Comparison of ENCODE assay signal across 15 cellular contexts in the genomic region with DNA sequence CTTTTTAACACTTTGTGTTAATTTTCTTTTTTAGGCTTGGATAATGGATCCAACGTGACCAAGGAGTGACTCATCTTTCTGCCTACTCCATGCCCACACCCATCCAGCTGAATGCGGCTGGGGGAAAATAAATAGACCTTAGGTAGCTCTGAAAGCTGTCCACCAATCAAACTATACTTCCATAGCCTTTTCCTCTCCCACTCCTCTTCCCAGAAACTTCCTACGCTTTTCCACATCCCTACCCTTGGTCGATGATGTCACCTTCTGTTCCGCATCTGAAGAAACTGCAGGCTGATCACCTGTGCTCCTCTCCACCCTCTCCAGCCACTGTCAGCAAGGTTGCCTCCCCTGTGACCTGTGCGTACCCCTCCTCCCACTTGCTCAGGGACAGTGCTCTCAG.
A peak's percentile ranks its signal among the peaks of the same experiment; 100 is the strongest.
DNase-seq lines count a peak whose midpoint lies in the region; ATAC-seq, FAIRE-seq and TF ChIP-seq lines count a peak whose summit lies in the region.
"Had no signal": no experiment of that assay in that cellular context is flagged by ENCODE, and none has a peak within 500 bp of the region (broad histone marks: within the 10 kb centered on the region; RNA-seq: fewer than 3 reads in every experiment).

No MANE protein-coding gene starts in this region.

- H3K4me3 ChIP-seq in astrocyte (ENCODE audit: insufficient read depth, low read depth, low read length), result no peak overlapping the region
- H3K4me3 ChIP-seq: pancreas had no signal

- no peak overlapping the region for H3K4me3 Mint-ChIP-seq in astrocyte (ENCODE audit: unreplicated experiment)
- no peak overlapping the region for H3K4me3 Mint-ChIP-seq in activated T-helper 17 cell treated with anti-CD3 and anti-CD28 coated beads, Interleukin-2, amount 50 U/mL, for 72 hours
- H3K4me3 Mint-ChIP-seq: activated CD4-positive, alpha-beta T cell treated with anti-CD3 and anti-CD28 coated beads, Interleukin-2, amount 10 ng/mL, durations not matched to agents 7 days and 5 days; CD4-positive, alpha-beta memory T cell had no signal

- no peaks in the 10 kb centered on the region for H3K36me3 ChIP-seq in astrocyte (ENCODE audit: insufficient read depth, low read length)
- H3K36me3 ChIP-seq: pancreas had no signal

- H3K4me1 ChIP-seq in astrocyte (ENCODE audit: insufficient read depth, low read length), result peaks cover 4% of the 10 kb centered on the region
- H3K4me1 ChIP-seq: pancreas had no signal

- no peaks in the 10 kb centered on the region for H3K9me3 ChIP-seq in astrocyte (ENCODE audit: insufficient read depth, low read depth, low read length)
- H3K9me3 ChIP-seq: pancreas had no signal

- FAIRE-seq in H54 (lab: Jason Lieb, UNC) (no peak), astrocyte (lab: Jason Lieb, UNC) (no peak)
- FAIRE-seq: GM19239 had no signal

- TF ChIP-seq POLR2A in H54 (IDR thresholded peaks at IDR 0.05; ENCODE audit: low read depth, low read length), result no peak

- H2AFZ ChIP-seq in astrocyte (ENCODE audit: low read depth, low read length), result no peak overlapping the region

- H3K27me3 ChIP-seq in astrocyte (ENCODE audit: insufficient read depth, low read length), result no peaks in the 10 kb centered on the region
- H3K27me3 ChIP-seq: pancreas had no signal

- H3K79me2 ChIP-seq in astrocyte (ENCODE audit: insufficient read depth, low read length), result no peaks in the 10 kb centered on the region

- no peaks in the 10 kb centered on the region for H4K20me1 ChIP-seq in astrocyte (ENCODE audit: insufficient read depth, low read length)

- H3K36me3 Mint-ChIP-seq in astrocyte (ENCODE audit: low read depth, unreplicated experiment), result no peaks in the 10 kb centered on the region
- no peaks in the 10 kb centered on the region for H3K36me3 Mint-ChIP-seq in activated T-helper 17 cell treated with anti-CD3 and anti-CD28 coated beads, Interleukin-2, amount 50 U/mL, for 72 hours (ENCODE audit: low read depth)

- ATAC-seq in GM18867 (IDR thresholded peaks at IDR 0.05; ENCODE audit: unreplicated experiment), result no peak
- ATAC-seq in activated T-helper 17 cell treated with anti-CD3 and anti-CD28 coated beads, Interleukin-2, amount 50 U/mL, for 72 hours (replicated peaks), result no peak
- ATAC-seq: pancreas had no signal

- no peak overlapping the region for H3K4me2 ChIP-seq in astrocyte (ENCODE audit: low read length)

- H3K27ac ChIP-seq in astrocyte (ENCODE audit: low read depth, low read length), result no peak overlapping the region
- H3K27ac ChIP-seq: pancreas had no signal

- peaks cover 4% of the 10 kb centered on the region for H3K4me1 Mint-ChIP-seq in astrocyte (ENCODE audit: low read depth, unreplicated experiment)
- H3K4me1 Mint-ChIP-seq in activated T-helper 17 cell treated with anti-CD3 and anti-CD28 coated beads, Interleukin-2, amount 50 U/mL, for 72 hours, result no peaks in the 10 kb centered on the region
- H3K4me1 Mint-ChIP-seq: activated CD4-positive, alpha-beta T cell treated with anti-CD3 and anti-CD28 coated beads, Interleukin-2, amount 10 ng/mL, durations not matched to agents 7 days and 5 days; CD4-positive, alpha-beta memory T cell had no signal

- H3K9ac ChIP-seq in astrocyte (ENCODE audit: low read length), result no peak overlapping the region

- DNase-seq in AG08395 (ENCODE audit: low spot score) (peak; percentile 30), H54 (ENCODE audit: insufficient read length, low spot score) (peak; percentile 9), astrocyte (ENCODE audit: low read depth) (no peak), fibroblast of peridontal ligament (ENCODE audit: extremely low read depth) (peak; percentile 25), posterior vena cava (ENCODE audit: low spot score) (no peak)
- no peak for DNase-seq in NK-92 treated with Interleukin-12 subunit alpha and Interleukin-12 subunit beta, amount 100 ng/mL, for 24 hours (lab: John Stamatoyannopoulos, UW)
- DNase-seq: activated CD4-positive, alpha-beta T cell treated with anti-CD3 and anti-CD28 coated beads, Interleukin-2, amount 10 ng/mL, durations not matched to agents 7 days and 5 days; CD4-positive, alpha-beta memory T cell; DND-41; NCI-H187 treated with DMSO at 0.1 percent for 48 hours; pancreas; SW 1271 had no signal

- peak overlapping the region; percentile 37 for H3K27ac Mint-ChIP-seq in astrocyte (ENCODE audit: unreplicated experiment)
- no peak overlapping the region for H3K27ac Mint-ChIP-seq in activated T-helper 17 cell treated with anti-CD3 and anti-CD28 coated beads, Interleukin-2, amount 50 U/mL, for 72 hours
- H3K27ac Mint-ChIP-seq: activated CD4-positive, alpha-beta T cell treated with anti-CD3 and anti-CD28 coated beads, Interleukin-2, amount 10 ng/mL, durations not matched to agents 7 days and 5 days; CD4-positive, alpha-beta memory T cell had no signal

- intact Hi-C loops in posterior vena cava (cut with DNase I), result no loop called here

- no peak for TF ChIP-seq CTCF in astrocyte (IDR thresholded peaks at IDR 0.05; ENCODE audit: insufficient read depth, low read depth, low read length)

- peaks cover 10% of the 10 kb centered on the region for H3K9me3 Mint-ChIP-seq in astrocyte (ENCODE audit: unreplicated experiment)
- peaks cover 22% of the 10 kb centered on the region for H3K9me3 Mint-ChIP-seq in activated T-helper 17 cell treated with anti-CD3 and anti-CD28 coated beads, Interleukin-2, amount 50 U/mL, for 72 hours

- H3K27me3 Mint-ChIP-seq in astrocyte (ENCODE audit: low read depth, unreplicated experiment), result no peaks in the 10 kb centered on the region
- no peaks in the 10 kb centered on the region for H3K27me3 Mint-ChIP-seq in activated T-helper 17 cell treated with anti-CD3 and anti-CD28 coated beads, Interleukin-2, amount 50 U/mL, for 72 hours
- H3K27me3 Mint-ChIP-seq: activated CD4-positive, alpha-beta T cell treated with anti-CD3 and anti-CD28 coated beads, Interleukin-2, amount 10 ng/mL, durations not matched to agents 7 days and 5 days; CD4-positive, alpha-beta memory T cell had no signal

Comparison
In these comparisons a context has a peak if more than half of its experiments do, and no peak if none do; other contexts are left out.
1. DNase-seq: peak in AG08395 (single experiment), H54 (single experiment) and fibroblast of peridontal ligament (single experiment); none in astrocyte (single experiment), NK-92 treated with Interleukin-12 subunit alpha and Interleukin-12 subunit beta, amount 100 ng/mL, for 24 hours (single experiment) and posterior vena cava (single experiment).